ENCODE assay signal across 39 cellular contexts in the genomic region with DNA sequence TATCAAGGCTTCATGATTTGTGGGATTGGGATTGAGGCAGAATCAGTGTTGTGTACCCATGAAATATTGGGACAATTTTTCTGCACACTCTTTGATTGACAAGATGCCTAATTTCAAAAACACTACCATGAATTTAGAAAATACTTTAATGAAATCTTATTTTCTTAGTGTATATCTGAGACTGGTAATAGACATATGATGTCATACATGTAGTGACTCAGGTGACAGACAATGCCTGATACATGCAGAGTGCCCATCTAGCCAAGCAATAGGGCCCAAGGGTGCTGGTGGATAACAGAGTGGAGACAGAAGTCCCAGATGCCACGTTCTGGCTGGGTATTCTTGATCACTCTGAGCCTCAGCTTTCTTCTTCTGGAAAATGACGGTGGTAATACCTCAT.
"Had no signal": no experiment of that assay in that cellular context is flagged by ENCODE, and none has a peak within 500 bp of the region (broad histone marks: within the 10 kb centered on the region; RNA-seq: fewer than 3 reads in every experiment).

No MANE protein-coding gene starts in this region.

- FAIRE-seq: astrocyte, bronchial epithelial cell had no signal

- H3K27me3 ChIP-seq: adrenal gland, ascending aorta, body of pancreas, brain microvascular endothelial cell, breast epithelium, cardiac muscle cell had no signal

- H3K36me3 ChIP-seq: adrenal gland, ascending aorta, brain microvascular endothelial cell, breast epithelium, cardiac muscle cell had no signal

- H3K36me3 Mint-ChIP-seq: activated naive CD4-positive, alpha-beta T cell treated with anti-CD3 and anti-CD28 coated beads, Interleukin-2, amount 10 ng/mL, durations not matched to agents 7 days and 5 days; activated naive CD8-positive, alpha-beta T cell treated with anti-CD3 and anti-CD28 coated beads, Interleukin-2, amount 10 ng/mL, durations not matched to agents 7 days and 5 days; brain had no signal

- H3K9me3 ChIP-seq: adrenal gland, ascending aorta, body of pancreas, breast epithelium had no signal

- DNase-seq: activated effector memory CD4-positive, alpha-beta T cell treated with anti-CD3 and anti-CD28 coated beads, Interleukin-2, amount 50 U/mL, for 16 hours; activated effector memory CD4-positive, alpha-beta T cell treated with Interleukin-2 at 50 U/mL for 16 hours; activated gamma-delta T cell; activated gamma-delta T cell treated with Interleukin-2 at 50 U/mL for 16 hours; activated naive CD4-positive, alpha-beta T cell; activated naive CD4-positive, alpha-beta T cell treated with anti-CD3 and anti-CD28 coated beads for 36 hours; activated naive CD4-positive, alpha-beta T cell treated with anti-CD3 and anti-CD28 coated beads, Interleukin-2, amount 10 ng/mL, durations not matched to agents 7 days and 5 days; activated naive CD4-positive, alpha-beta T cell treated with anti-CD3 and anti-CD28 coated beads, Interleukin-2, amount 50 U/mL, for 16 hours; activated naive CD4-positive, alpha-beta T cell treated with Interleukin-2 at 50 U/mL for 16 hours; activated naive CD8-positive, alpha-beta T cell treated with anti-CD3 and anti-CD28 coated beads for 36 hours; activated naive CD8-positive, alpha-beta T cell treated with anti-CD3 and anti-CD28 coated beads, Interleukin-2, amount 10 ng/mL, durations not matched to agents 7 days and 5 days; activated naive CD8-positive, alpha-beta T cell treated with anti-CD3 and anti-CD28 coated beads, Interleukin-2, amount 50 U/mL, for 24 hours; activated T-cell treated with anti-CD3 and anti-CD28 coated beads, Interleukin-2, amount 50 U/mL, for 24 hours; activated T-cell treated with anti-CD3 and anti-CD28 coated beads, Interleukin-2, amount 50 U/mL, for 4 hours; activated T-cell treated with anti-CD3 and anti-CD28 coated beads, Interleukin-2, amount 50 U/mL, for 48 hours; activated T-cell treated with anti-CD3 and anti-CD28 coated beads, Interleukin-2, amount 50 U/mL, for 72 hours; adrenal gland; amniotic stem cell; amygdala; anterior cingulate cortex; aorta; body of pancreas; brain microvascular endothelial cell; caudate nucleus; central memory CD4-positive, alpha-beta T cell; cerebellar nuclear complex had no signal

- ATAC-seq: activated naive CD4-positive, alpha-beta T cell treated with anti-CD3 and anti-CD28 coated beads, Interleukin-2, amount 50 U/mL, for 72 hours; activated naive CD8-positive, alpha-beta T cell treated with anti-CD3 and anti-CD28 coated beads, Interleukin-2, amount 50 U/mL, for 24 hours; activated T-cell treated with anti-CD3 and anti-CD28 coated beads, Interleukin-2, amount 50 U/mL, for 4 hours; activated T-cell treated with anti-CD3 and anti-CD28 coated beads, Interleukin-2, amount 50 U/mL, for 72 hours; activated T-helper 17 cell treated with anti-CD3 and anti-CD28 coated beads, Interleukin-2, amount 50 U/mL, for 72 hours; body of pancreas had no signal

- H3K4me3 ChIP-seq: adrenal gland, ascending aorta, body of pancreas, breast epithelium, cardiac muscle cell had no signal

- H3K4me1 Mint-ChIP-seq: activated naive CD4-positive, alpha-beta T cell treated with anti-CD3 and anti-CD28 coated beads, Interleukin-2, amount 10 ng/mL, durations not matched to agents 7 days and 5 days; activated naive CD4-positive, alpha-beta T cell treated with anti-CD3 and anti-CD28 coated beads, Interleukin-2, amount 50 U/mL, for 24 hours; activated naive CD8-positive, alpha-beta T cell treated with anti-CD3 and anti-CD28 coated beads for 36 hours; activated naive CD8-positive, alpha-beta T cell treated with anti-CD3 and anti-CD28 coated beads, Interleukin-2, amount 10 ng/mL, durations not matched to agents 7 days and 5 days; activated naive CD8-positive, alpha-beta T cell treated with anti-CD3 and anti-CD28 coated beads, Interleukin-2, amount 50 U/mL, for 24 hours; activated T-helper 17 cell treated with anti-CD3 and anti-CD28 coated beads, Interleukin-2, amount 50 U/mL, for 72 hours; brain; central memory CD8-positive, alpha-beta T cell had no signal

- H3K9me3 Mint-ChIP-seq: activated naive CD8-positive, alpha-beta T cell treated with anti-CD3 and anti-CD28 coated beads, Interleukin-2, amount 10 ng/mL, durations not matched to agents 7 days and 5 days; activated T-helper 2 cell treated with anti-CD3 and anti-CD28 coated beads, Interferon-gamma antibody, Interleukin-2, Interleukin-4, amounts not matched to agents 10 μg/mL and 5 μg/mL and 100 μg/mL, durations not matched to agents 14 hours and 24 hours and 36 hours; central memory CD8-positive, alpha-beta T cell had no signal

- H3K4me1 ChIP-seq: adrenal gland, ascending aorta, body of pancreas, breast epithelium had no signal

- H3K4me3 Mint-ChIP-seq: activated naive CD4-positive, alpha-beta T cell treated with anti-CD3 and anti-CD28 coated beads for 36 hours; activated naive CD4-positive, alpha-beta T cell treated with anti-CD3 and anti-CD28 coated beads, Interleukin-2, amount 10 ng/mL, durations not matched to agents 7 days and 5 days; activated naive CD4-positive, alpha-beta T cell treated with anti-CD3 and anti-CD28 coated beads, Interleukin-2, amount 50 U/mL, for 24 hours; activated naive CD8-positive, alpha-beta T cell; activated naive CD8-positive, alpha-beta T cell treated with anti-CD3 and anti-CD28 coated beads for 36 hours; activated naive CD8-positive, alpha-beta T cell treated with anti-CD3 and anti-CD28 coated beads, Interleukin-2, amount 10 ng/mL, durations not matched to agents 7 days and 5 days; activated naive CD8-positive, alpha-beta T cell treated with anti-CD3 and anti-CD28 coated beads, Interleukin-2, amount 50 U/mL, for 24 hours; activated T-cell treated with anti-CD3 and anti-CD28 coated beads, Interleukin-2, amount 50 U/mL, for 24 hours; activated T-cell treated with anti-CD3 and anti-CD28 coated beads, Interleukin-2, amount 50 U/mL, for 4 hours; activated T-cell treated with anti-CD3 and anti-CD28 coated beads, Interleukin-2, amount 50 U/mL, for 72 hours; activated T-helper 1 cell treated with anti-CD3 and anti-CD28 coated beads, Interleukin-12 subunit alpha, Interleukin-12 subunit beta, Interleukin-2, Interleukin-4 antibody, amounts not matched to agents 30 ng/mL and 10 ng/mL and 1 ng/mL, durations not matched to agents 14 hours and 24 hours and 36 hours; activated T-helper 17 cell treated with anti-CD3 and anti-CD28 coated beads, Interleukin-2, amount 50 U/mL, for 72 hours; brain; central memory CD8-positive, alpha-beta T cell had no signal

- H3K27me3 Mint-ChIP-seq: activated naive CD4-positive, alpha-beta T cell treated with anti-CD3 and anti-CD28 coated beads, Interleukin-2, amount 50 U/mL, for 24 hours; activated naive CD8-positive, alpha-beta T cell; activated T-cell treated with anti-CD3 and anti-CD28 coated beads, Interleukin-2, amount 50 U/mL, for 24 hours; activated T-helper 17 cell treated with anti-CD3 and anti-CD28 coated beads, Interleukin-2, amount 50 U/mL, for 72 hours had no signal

- H3K27ac ChIP-seq: adrenal gland, ascending aorta, body of pancreas, brain microvascular endothelial cell, breast epithelium, cardiac muscle cell had no signal

- H3K27ac Mint-ChIP-seq: activated naive CD4-positive, alpha-beta T cell treated with anti-CD3 and anti-CD28 coated beads for 36 hours; activated naive CD4-positive, alpha-beta T cell treated with anti-CD3 and anti-CD28 coated beads, Interleukin-2, amount 10 ng/mL, durations not matched to agents 7 days and 5 days; activated naive CD4-positive, alpha-beta T cell treated with anti-CD3 and anti-CD28 coated beads, Interleukin-2, amount 50 U/mL, for 24 hours; activated naive CD4-positive, alpha-beta T cell treated with anti-CD3 and anti-CD28 coated beads, Interleukin-2, amount 50 U/mL, for 72 hours; activated naive CD8-positive, alpha-beta T cell; activated naive CD8-positive, alpha-beta T cell treated with anti-CD3 and anti-CD28 coated beads for 36 hours; activated naive CD8-positive, alpha-beta T cell treated with anti-CD3 and anti-CD28 coated beads, Interleukin-2, amount 10 ng/mL, durations not matched to agents 7 days and 5 days; activated naive CD8-positive, alpha-beta T cell treated with anti-CD3 and anti-CD28 coated beads, Interleukin-2, amount 50 U/mL, for 24 hours; activated T-cell treated with anti-CD3 and anti-CD28 coated beads, Interleukin-2, amount 50 U/mL, for 24 hours; activated T-cell treated with anti-CD3 and anti-CD28 coated beads, Interleukin-2, amount 50 U/mL, for 72 hours; activated T-helper 1 cell treated with anti-CD3 and anti-CD28 coated beads, Interleukin-12 subunit alpha, Interleukin-12 subunit beta, Interleukin-2, Interleukin-4 antibody, amounts not matched to agents 30 ng/mL and 10 ng/mL and 1 ng/mL, durations not matched to agents 14 hours and 24 hours and 36 hours; activated T-helper 17 cell treated with anti-CD3 and anti-CD28 coated beads, Interleukin-2, amount 50 U/mL, for 72 hours; activated T-helper 2 cell treated with anti-CD3 and anti-CD28 coated beads, Interferon-gamma antibody, Interleukin-2, Interleukin-4, amounts not matched to agents 10 μg/mL and 5 μg/mL and 100 μg/mL, durations not matched to agents 14 hours and 24 hours and 36 hours; brain had no signal
